ENCODE assay signal across 1 cellular context in the genomic region with DNA sequence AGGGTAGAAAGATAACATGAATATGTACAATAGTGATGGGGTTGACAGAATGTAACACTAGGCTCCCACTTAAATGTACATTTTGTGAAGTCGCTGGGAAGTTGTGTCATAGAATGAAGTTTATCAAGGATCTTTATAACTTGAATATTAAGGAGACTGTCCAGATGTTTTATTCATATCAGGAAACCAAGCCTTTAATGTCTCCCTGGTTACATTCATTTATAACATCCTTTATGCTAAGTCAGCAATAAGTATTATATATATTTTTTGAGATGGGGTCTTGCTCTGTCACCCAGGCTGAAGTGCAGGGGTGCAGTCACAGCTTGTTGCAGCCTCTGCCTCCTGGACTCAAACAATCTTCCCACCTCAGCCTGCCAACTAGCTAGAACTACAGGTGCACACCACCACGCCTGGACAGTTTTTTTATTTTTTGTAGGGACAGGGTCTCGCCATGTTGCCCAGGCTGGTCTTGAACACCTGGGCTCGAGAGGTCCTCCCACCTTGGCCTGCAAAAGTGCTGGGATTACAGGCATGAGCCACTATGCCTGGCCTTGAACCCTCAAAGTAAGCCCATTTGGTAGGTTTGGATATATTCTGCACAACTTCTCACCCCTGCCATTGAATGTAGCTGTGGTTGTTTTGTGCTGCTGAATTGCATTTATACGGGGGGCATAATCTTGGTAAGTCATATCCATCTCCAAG.
TF ChIP-seq lines count a peak whose summit lies in the region.

No MANE protein-coding gene starts in this region.

TF ChIP-seq in GM23338, 12 proteins besides CTCF, POLR2A, EP300 and RAD21 (continued from another document):
- TF ChIP-seq, protein P1, sequence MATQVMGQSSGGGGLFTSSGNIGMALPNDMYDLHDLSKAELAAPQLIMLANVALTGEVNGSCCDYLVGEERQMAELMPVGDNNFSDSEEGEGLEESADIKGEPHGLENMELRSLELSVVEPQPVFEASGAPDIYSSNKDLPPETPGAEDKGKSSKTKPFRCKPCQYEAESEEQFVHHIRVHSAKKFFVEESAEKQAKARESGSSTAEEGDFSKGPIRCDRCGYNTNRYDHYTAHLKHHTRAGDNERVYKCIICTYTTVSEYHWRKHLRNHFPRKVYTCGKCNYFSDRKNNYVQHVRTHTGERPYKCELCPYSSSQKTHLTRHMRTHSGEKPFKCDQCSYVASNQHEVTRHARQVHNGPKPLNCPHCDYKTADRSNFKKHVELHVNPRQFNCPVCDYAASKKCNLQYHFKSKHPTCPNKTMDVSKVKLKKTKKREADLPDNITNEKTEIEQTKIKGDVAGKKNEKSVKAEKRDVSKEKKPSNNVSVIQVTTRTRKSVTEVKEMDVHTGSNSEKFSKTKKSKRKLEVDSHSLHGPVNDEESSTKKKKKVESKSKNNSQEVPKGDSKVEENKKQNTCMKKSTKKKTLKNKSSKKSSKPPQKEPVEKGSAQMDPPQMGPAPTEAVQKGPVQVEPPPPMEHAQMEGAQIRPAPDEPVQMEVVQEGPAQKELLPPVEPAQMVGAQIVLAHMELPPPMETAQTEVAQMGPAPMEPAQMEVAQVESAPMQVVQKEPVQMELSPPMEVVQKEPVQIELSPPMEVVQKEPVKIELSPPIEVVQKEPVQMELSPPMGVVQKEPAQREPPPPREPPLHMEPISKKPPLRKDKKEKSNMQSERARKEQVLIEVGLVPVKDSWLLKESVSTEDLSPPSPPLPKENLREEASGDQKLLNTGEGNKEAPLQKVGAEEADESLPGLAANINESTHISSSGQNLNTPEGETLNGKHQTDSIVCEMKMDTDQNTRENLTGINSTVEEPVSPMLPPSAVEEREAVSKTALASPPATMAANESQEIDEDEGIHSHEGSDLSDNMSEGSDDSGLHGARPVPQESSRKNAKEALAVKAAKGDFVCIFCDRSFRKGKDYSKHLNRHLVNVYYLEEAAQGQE (IDR thresholded peaks at IDR 0.05; ENCODE audit: unreplicated experiment) = no peak
- TF ChIP-seq, protein P2, sequence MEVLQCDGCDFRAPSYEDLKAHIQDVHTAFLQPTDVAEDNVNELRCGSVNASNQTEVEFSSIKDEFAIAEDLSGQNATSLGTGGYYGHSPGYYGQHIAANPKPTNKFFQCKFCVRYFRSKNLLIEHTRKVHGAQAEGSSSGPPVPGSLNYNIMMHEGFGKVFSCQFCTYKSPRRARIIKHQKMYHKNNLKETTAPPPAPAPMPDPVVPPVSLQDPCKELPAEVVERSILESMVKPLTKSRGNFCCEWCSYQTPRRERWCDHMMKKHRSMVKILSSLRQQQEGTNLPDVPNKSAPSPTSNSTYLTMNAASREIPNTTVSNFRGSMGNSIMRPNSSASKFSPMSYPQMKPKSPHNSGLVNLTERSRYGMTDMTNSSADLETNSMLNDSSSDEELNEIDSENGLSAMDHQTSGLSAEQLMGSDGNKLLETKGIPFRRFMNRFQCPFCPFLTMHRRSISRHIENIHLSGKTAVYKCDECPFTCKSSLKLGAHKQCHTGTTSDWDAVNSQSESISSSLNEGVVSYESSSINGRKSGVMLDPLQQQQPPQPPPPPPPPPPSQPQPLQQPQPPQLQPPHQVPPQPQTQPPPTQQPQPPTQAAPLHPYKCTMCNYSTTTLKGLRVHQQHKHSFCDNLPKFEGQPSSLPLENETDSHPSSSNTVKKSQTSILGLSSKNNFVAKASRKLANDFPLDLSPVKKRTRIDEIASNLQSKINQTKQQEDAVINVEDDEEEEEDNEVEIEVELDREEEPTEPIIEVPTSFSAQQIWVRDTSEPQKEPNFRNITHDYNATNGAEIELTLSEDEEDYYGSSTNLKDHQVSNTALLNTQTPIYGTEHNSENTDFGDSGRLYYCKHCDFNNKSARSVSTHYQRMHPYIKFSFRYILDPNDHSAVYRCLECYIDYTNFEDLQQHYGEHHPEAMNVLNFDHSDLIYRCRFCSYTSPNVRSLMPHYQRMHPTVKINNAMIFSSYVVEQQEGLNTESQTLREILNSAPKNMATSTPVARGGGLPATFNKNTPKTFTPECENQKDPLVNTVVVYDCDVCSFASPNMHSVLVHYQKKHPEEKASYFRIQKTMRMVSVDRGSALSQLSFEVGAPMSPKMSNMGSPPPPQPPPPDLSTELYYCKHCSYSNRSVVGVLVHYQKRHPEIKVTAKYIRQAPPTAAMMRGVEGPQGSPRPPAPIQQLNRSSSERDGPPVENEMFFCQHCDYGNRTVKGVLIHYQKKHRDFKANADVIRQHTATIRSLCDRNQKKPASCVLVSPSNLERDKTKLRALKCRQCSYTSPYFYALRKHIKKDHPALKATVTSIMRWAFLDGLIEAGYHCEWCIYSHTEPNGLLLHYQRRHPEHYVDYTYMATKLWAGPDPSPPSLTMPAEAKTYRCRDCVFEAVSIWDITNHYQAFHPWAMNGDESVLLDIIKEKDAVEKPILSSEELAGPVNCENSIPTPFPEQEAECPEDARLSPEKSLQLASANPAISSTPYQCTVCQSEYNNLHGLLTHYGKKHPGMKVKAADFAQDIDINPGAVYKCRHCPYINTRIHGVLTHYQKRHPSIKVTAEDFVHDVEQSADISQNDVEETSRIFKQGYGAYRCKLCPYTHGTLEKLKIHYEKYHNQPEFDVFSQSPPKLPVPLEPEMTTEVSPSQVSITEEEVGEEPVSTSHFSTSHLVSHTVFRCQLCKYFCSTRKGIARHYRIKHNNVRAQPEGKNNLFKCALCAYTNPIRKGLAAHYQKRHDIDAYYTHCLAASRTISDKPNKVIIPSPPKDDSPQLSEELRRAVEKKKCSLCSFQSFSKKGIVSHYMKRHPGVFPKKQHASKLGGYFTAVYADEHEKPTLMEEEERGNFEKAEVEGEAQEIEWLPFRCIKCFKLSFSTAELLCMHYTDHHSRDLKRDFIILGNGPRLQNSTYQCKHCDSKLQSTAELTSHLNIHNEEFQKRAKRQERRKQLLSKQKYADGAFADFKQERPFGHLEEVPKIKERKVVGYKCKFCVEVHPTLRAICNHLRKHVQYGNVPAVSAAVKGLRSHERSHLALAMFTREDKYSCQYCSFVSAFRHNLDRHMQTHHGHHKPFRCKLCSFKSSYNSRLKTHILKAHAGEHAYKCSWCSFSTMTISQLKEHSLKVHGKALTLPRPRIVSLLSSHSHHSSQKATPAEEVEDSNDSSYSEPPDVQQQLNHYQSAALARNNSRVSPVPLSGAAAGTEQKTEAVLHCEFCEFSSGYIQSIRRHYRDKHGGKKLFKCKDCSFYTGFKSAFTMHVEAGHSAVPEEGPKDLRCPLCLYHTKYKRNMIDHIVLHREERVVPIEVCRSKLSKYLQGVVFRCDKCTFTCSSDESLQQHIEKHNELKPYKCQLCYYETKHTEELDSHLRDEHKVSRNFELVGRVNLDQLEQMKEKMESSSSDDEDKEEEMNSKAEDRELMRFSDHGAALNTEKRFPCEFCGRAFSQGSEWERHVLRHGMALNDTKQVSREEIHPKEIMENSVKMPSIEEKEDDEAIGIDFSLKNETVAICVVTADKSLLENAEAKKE (CRISPR knock-in tag; IDR thresholded peaks at IDR 0.05) = no peak
- no peak for TF ChIP-seq EZH2phosphoT487 (IDR thresholded peaks at IDR 0.05; ENCODE audit: unreplicated experiment)
- no peak for TF ChIP-seq STAT1 (IDR thresholded peaks at IDR 0.05; ENCODE audit: unreplicated experiment)
- no peak for TF ChIP-seq ZNF331 (CRISPR knock-in tag; IDR thresholded peaks at IDR 0.05; ENCODE audit: low read depth)
- no peak for TF ChIP-seq CREB1 (CRISPR knock-in tag; IDR thresholded peaks at IDR 0.05; ENCODE audit: low read depth)
- TF ChIP-seq NANOG (IDR thresholded peaks at IDR 0.05; ENCODE audit: borderline replicate concordance) = no peak
- TF ChIP-seq ZNF114 (CRISPR knock-in tag; IDR thresholded peaks at IDR 0.05) = no peak
- TF ChIP-seq, protein P3, sequence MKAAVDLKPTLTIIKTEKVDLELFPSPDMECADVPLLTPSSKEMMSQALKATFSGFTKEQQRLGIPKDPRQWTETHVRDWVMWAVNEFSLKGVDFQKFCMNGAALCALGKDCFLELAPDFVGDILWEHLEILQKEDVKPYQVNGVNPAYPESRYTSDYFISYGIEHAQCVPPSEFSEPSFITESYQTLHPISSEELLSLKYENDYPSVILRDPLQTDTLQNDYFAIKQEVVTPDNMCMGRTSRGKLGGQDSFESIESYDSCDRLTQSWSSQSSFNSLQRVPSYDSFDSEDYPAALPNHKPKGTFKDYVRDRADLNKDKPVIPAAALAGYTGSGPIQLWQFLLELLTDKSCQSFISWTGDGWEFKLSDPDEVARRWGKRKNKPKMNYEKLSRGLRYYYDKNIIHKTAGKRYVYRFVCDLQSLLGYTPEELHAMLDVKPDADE (IDR thresholded peaks at IDR 0.05) = no peak
